Comparison of ENCODE assay signal across 10 cellular contexts in genomic region chr4:54281060-54281781, GRCh38. TPM values are rescaled to one million over a fixed set of nuclear protein-coding genes. Genes with fewer than 3 reads are reported as not detected.
DNase-seq lines count a peak whose midpoint lies in the region; ATAC-seq and TF ChIP-seq lines count a peak whose summit lies in the region.
"Had no signal": no experiment of that assay in that cellular context is flagged by ENCODE, and none has a peak within 500 bp of the region (broad histone marks: within the 10 kb centered on the region; RNA-seq: fewer than 3 reads in every experiment).

No MANE protein-coding gene starts in this region.

- H3K4me3 ChIP-seq in esophagus squamous epithelium, result no peak overlapping the region
- no peak overlapping the region for H3K4me3 ChIP-seq in muscle layer of duodenum (ENCODE audit: low read depth in 1 of 2, low read length in 2 of 2)
- H3K4me3 ChIP-seq: SK-N-MC had no signal

- intact Hi-C loops in esophagus squamous epithelium (cut with DNase I), result no loop called here

- WGBS in esophagus squamous epithelium, 2 donors, result 4 to 10% methylated on average over 6 to 7 of the region's 7 CpGs

- H3K27me3 ChIP-seq in esophagus squamous epithelium (peaks cover 0 to 5% (median 0%) of the 10 kb centered on the region in 4 donors), muscle layer of duodenum (ENCODE audit: low read depth, low read length) (no peaks in the 10 kb centered on the region)

- H3K36me3 ChIP-seq in esophagus squamous epithelium (peaks cover 0 to 36% (median 0%) of the 10 kb centered on the region in 3 donors), muscle layer of duodenum (ENCODE audit: control insufficient read depth in 1 of 2, insufficient read depth in 2 of 2, low read length in 2 of 2) (peaks cover 0 to 6% of the 10 kb centered on the region in 2 donors)

- H3K27ac ChIP-seq in esophagus squamous epithelium (peak overlapping the region; percentile 15 to 71 (median 64)), muscle layer of duodenum (ENCODE audit: low read length) (peak overlapping the region; percentile 73)
- H3K27ac ChIP-seq: SK-N-MC had no signal

- H3K9me3 ChIP-seq in esophagus squamous epithelium (peaks cover 0 to 18% (median 15%) of the 10 kb centered on the region in 3 donors), muscle layer of duodenum (ENCODE audit: control insufficient read depth in 1 of 2, low read length in 2 of 2) (peaks cover 0 to 14% of the 10 kb centered on the region in 2 donors)

- no peak for ATAC-seq in HG02852 (IDR thresholded peaks at IDR 0.05; ENCODE audit: unreplicated experiment)

- peak; percentile 94 for DNase-seq in AG08395 (ENCODE audit: low spot score)
- DNase-seq in RPMI7951 (ENCODE audit: low read depth), result peak; percentile 94
- no peak for DNase-seq in esophagus squamous epithelium (lab: John Stamatoyannopoulos, UW)
- no peak for DNase-seq in NCI-H2196 (lab: John Stamatoyannopoulos, UW; ENCODE audit: unreplicated experiment)
- no peak for DNase-seq in NCI-H187 (lab: John Stamatoyannopoulos, UW)
- DNase-seq in NCI-H526 treated with DMSO at 0.1 percent for 48 hours (lab: John Stamatoyannopoulos, UW), result no peak
- DNase-seq: CD4-positive, alpha-beta T cell had no signal

- TF ChIP-seq POLR2A in esophagus squamous epithelium (IDR thresholded peaks at IDR 0.05), result no peak

- no peak for TF ChIP-seq CTCF in esophagus squamous epithelium (IDR thresholded peaks at IDR 0.05)

- H3K4me1 ChIP-seq in esophagus squamous epithelium (peaks cover 0 to 50% (median 26%) of the 10 kb centered on the region in 3 donors), muscle layer of duodenum (ENCODE audit: control insufficient read depth in 1 of 2, insufficient read depth in 2 of 2, low read length in 2 of 2) (no peaks in the 10 kb centered on the region)

RNA-seq across cellular contexts. Expression of gene PDGFRA, which starts 52.1 kb away (rescaled TPM):
- total RNA-seq in RPMI7951 (2014; rRNA removed; shearing (Covaris generic)), result 16.9 and 18.0 TPM in 2 replicates
- total RNA-seq in esophagus squamous epithelium, result 10 to 100 TPM; 10.8 to 81.8 (median 28.3) TPM
- total RNA-seq: CD4-positive, alpha-beta T cell had no signal

Comparison
In these comparisons a context has a peak if more than half of its experiments do, and no peak if none do; other contexts are left out.
1. DNase-seq: peak in AG08395 (single experiment) and RPMI7951 (single experiment); none in esophagus squamous epithelium (single experiment), NCI-H2196 (single experiment), NCI-H187 (0 of 2) and NCI-H526 treated with DMSO at 0.1 percent for 48 hours (single experiment).